ENCODE assay signal across 19 cellular contexts in genomic region chr16:85587763-85588474, GRCh38. TPM values are rescaled to one million over a fixed set of nuclear protein-coding genes. Genes with fewer than 3 reads are reported as not detected.
DNase-seq lines count a peak whose midpoint lies in the region; ATAC-seq and TF ChIP-seq lines count a peak whose summit lies in the region.
"Had no signal": no experiment of that assay in that cellular context is flagged by ENCODE, and none has a peak within 500 bp of the region (broad histone marks: within the 10 kb centered on the region; RNA-seq: fewer than 3 reads in every experiment).

No MANE protein-coding gene starts in this region.

- peak overlapping the region; percentile 2 for H2BK12ac ChIP-seq in neuronal stem cell (ENCODE audit: low read length)

- H3K9ac ChIP-seq in BLaER1 = peak overlapping the region; percentile 50; the same call in 1 of the 2 replicates
- H3K9ac ChIP-seq in neuronal stem cell (ENCODE audit: low read depth, low read length, poor library complexity) = peak overlapping the region; percentile 24
- H3K9ac ChIP-seq in mammary epithelial cell (ENCODE audit: insufficient read depth, low read length) = no peak overlapping the region

- H4K8ac ChIP-seq in neuronal stem cell (ENCODE audit: low read depth, low read length) = peak overlapping the region; percentile 29

- no peak overlapping the region for H4K91ac ChIP-seq in neuronal stem cell (ENCODE audit: low read depth, low read length, poor library complexity)

- H3K9me3 ChIP-seq in BLaER1 (no peaks in the 10 kb centered on the region), neuronal stem cell (replicated peaks in 1 of 2; ENCODE audit: control insufficient read depth in 2 of 2, insufficient read depth in 1 of 2, low read depth in 1 of 2, low read length in 2 of 2) (no peaks in the 10 kb centered on the region), mammary epithelial cell (replicated peaks; ENCODE audit: insufficient read depth, low read length) (no peaks in the 10 kb centered on the region)

- peak overlapping the region; percentile 95 for H3K4me2 ChIP-seq in BLaER1
- H3K4me2 ChIP-seq in neuronal stem cell (ENCODE audit: insufficient read depth, low read length, poor library complexity, severe bottlenecking) = no peak overlapping the region
- no peak overlapping the region for H3K4me2 ChIP-seq in mammary epithelial cell (ENCODE audit: insufficient read depth, low read depth, low read length)
- H3K4me2 ChIP-seq: PC-9 had no signal

- peak overlapping the region; percentile 79 for H3K27ac ChIP-seq in BLaER1
- H3K27ac ChIP-seq in neuronal stem cell (replicated peaks; ENCODE audit: low read length) = no peak overlapping the region
- H3K27ac ChIP-seq in mammary epithelial cell (ENCODE audit: insufficient read depth, low read depth, low read length) = no peak overlapping the region
- H3K27ac ChIP-seq: PC-9, SJSA1 had no signal

- H3K79me2 ChIP-seq in mammary epithelial cell (ENCODE audit: insufficient read depth, low read length) = no peaks in the 10 kb centered on the region

- peaks cover 81% of the 10 kb centered on the region; the same call in 1 of the 2 replicates for H4K20me1 ChIP-seq in BLaER1
- no peaks in the 10 kb centered on the region for H4K20me1 ChIP-seq in mammary epithelial cell (ENCODE audit: insufficient read depth, low read length)

- H2AFZ ChIP-seq in neuronal stem cell (ENCODE audit: low read length) (no peak overlapping the region), mammary epithelial cell (ENCODE audit: low read depth, low read length) (no peak overlapping the region)
- H2AFZ ChIP-seq: PC-9 had no signal

- H2BK120ac ChIP-seq in neuronal stem cell (ENCODE audit: low read depth, low read length) = no peak overlapping the region

- in situ Hi-C loops in mammary epithelial cell (cut with MboI; ENCODE audit: low sequenced_read_pairs in 2 of 2) = no loop called here

- no TSS peak for BruUV-seq in mammary epithelial cell (replicated peaks; lab: Mats Ljungman, UMichigan)

- H3K4me3 ChIP-seq in BLaER1 (no peak overlapping the region), neuronal stem cell (ENCODE audit: low read length in 2 of 2) (no peak overlapping the region), mammary epithelial cell (replicated peaks in 1 of 3; ENCODE audit: insufficient read depth in 1 of 3, low read depth in 2 of 3, low read length in 3 of 3) (no peak overlapping the region)
- H3K4me3 ChIP-seq: PC-9, SJSA1 had no signal

- WGBS in neuronal stem cell (ENCODE audit: extremely low coverage in 2 of 2, insufficient read length in 2 of 2, insufficient replicate concordance in 1 of 2), 2 donors = no CpG with 5 or more reads among the region's 23 CpGs
- 93% methylated on average over 13 of the region's 23 CpGs for WGBS in mammary epithelial cell (ENCODE audit: low coverage, missing lambda C conversion rate)

- H2AK5ac ChIP-seq in neuronal stem cell (ENCODE audit: low read depth, low read length) = peak overlapping the region; percentile 20

- ATAC-seq in left cardiac atrium = no peak
- ATAC-seq: CD8-positive, alpha-beta T cell had no signal

- CTCF ChIA-PET in mammary epithelial cell (lab: Charles Lee; ENCODE audit: low non-redundant PET) = no interaction called here

- no peaks in the 10 kb centered on the region for H3K79me1 ChIP-seq in neuronal stem cell (ENCODE audit: low read depth, low read length)

- peak overlapping the region; percentile 71 for H2BK5ac ChIP-seq in neuronal stem cell (ENCODE audit: low read length)

- peaks cover 100% of the 10 kb centered on the region for H3K4me1 ChIP-seq in BLaER1
- peaks cover 37 to 59% of the 10 kb centered on the region in 2 donors for H3K4me1 ChIP-seq in neuronal stem cell (ENCODE audit: control insufficient read depth in 2 of 2, insufficient read depth in 1 of 2, low read depth in 1 of 2, low read length in 2 of 2)
- H3K4me1 ChIP-seq in mammary epithelial cell (ENCODE audit: insufficient read depth, low read length) = no peaks in the 10 kb centered on the region

- H3K36me3 ChIP-seq in BLaER1 = no peaks in the 10 kb centered on the region
- no peaks in the 10 kb centered on the region for H3K36me3 ChIP-seq in neuronal stem cell (replicated peaks in 1 of 2; ENCODE audit: control insufficient read depth in 2 of 2, insufficient read depth in 2 of 2, low read length in 2 of 2)
- H3K36me3 ChIP-seq in mammary epithelial cell (ENCODE audit: insufficient read depth, low read length) = no peaks in the 10 kb centered on the region
- H3K36me3 ChIP-seq: SJSA1 had no signal

- H2BK15ac ChIP-seq in neuronal stem cell (ENCODE audit: low read length) = no peak overlapping the region

- no peak overlapping the region for H3K23ac ChIP-seq in neuronal stem cell (ENCODE audit: low read depth, low read length, poor library complexity)

- intact Hi-C loops in left cardiac atrium (cut with DNase I) (no loop called here), mammary epithelial cell (cut with micrococcal nuclease) (no loop called here)

- dilution Hi-C loops in mammary epithelial cell (cut with HindIII; ENCODE audit: low sequenced_read_pairs) = no loop called here

- peak overlapping the region; percentile 53 for H3K18ac ChIP-seq in neuronal stem cell (ENCODE audit: low read length)

- H3K4ac ChIP-seq in neuronal stem cell (ENCODE audit: low read length) = no peak overlapping the region

- DNase-seq in NCI-H524 (lab: John Stamatoyannopoulos, UW) (peak; percentile 98 to 99), left kidney (ENCODE audit: low read depth, low spot score) (peak; percentile 74), neuronal stem cell (ENCODE audit: low spot score) (no peak), NCI-H1930 (lab: John Stamatoyannopoulos, UW) (no peak), left cardiac atrium (no peak), mammary epithelial cell (no peak)
- DNase-seq: Calu3; CD8-positive, alpha-beta T cell; GF-D8; HCEC 1CT; KG1; NCI-H1105 treated with DMSO at 0.1 percent for 48 hours; NCI-H1694; NCI-H2107; NCI-H226; NCI-H526; PC-9 had no signal

- no peak for TF ChIP-seq CTCF in mammary epithelial cell (conservative IDR thresholded peaks at IDR 0.05 in 1 of 2, IDR thresholded peaks at IDR 0.05 in 1 of 2; ENCODE audit: extremely low read depth in 1 of 2, insufficient read depth in 1 of 2, low read depth in 1 of 2, low read length in 2 of 2)

- peak overlapping the region; percentile 59 for H3K14ac ChIP-seq in neuronal stem cell (ENCODE audit: low read length)

- no peaks in the 10 kb centered on the region for H3K27me3 ChIP-seq in BLaER1
- H3K27me3 ChIP-seq in neuronal stem cell (ENCODE audit: control insufficient read depth in 3 of 3, insufficient read depth in 3 of 3, low read depth in 1 of 3, low read length in 3 of 3) = peaks cover 0 to 18% (median 0%) of the 10 kb centered on the region in 3 experiments
- H3K27me3 ChIP-seq in mammary epithelial cell (ENCODE audit: insufficient read depth, low read length) = no peaks in the 10 kb centered on the region
- H3K27me3 ChIP-seq: SJSA1 had no signal

RNA-seq across cellular contexts. Expression of gene GSE1, which starts 25.2 kb away (rescaled TPM):
- polyA plus RNA-seq in neuronal stem cell (2013, experiment 1 of 2) = 5.7 TPM
- 6.2 TPM for polyA plus RNA-seq in neuronal stem cell (2013, experiment 2 of 2)
- total RNA-seq in left cardiac atrium (10 to 100 TPM; 54.6 to 60.6 TPM), mammary epithelial cell (10 to 100 TPM; 19.3 to 24.3 TPM)
- polyA plus RNA-seq in mammary epithelial cell = 5.2 TPM
- 8.5 TPM for polyA minus RNA-seq in mammary epithelial cell

Comparison
In these comparisons a context has a peak if more than half of its experiments do, and no peak if none do; other contexts are left out.
1. DNase-seq: peak in NCI-H524 (2 of 2) and left kidney (single experiment); none in neuronal stem cell (single experiment), NCI-H1930 (0 of 2), left cardiac atrium (single experiment) and mammary epithelial cell (single experiment).